8 cellular contexts compared by ENCODE assay signal in genomic region chr21:34545079-34545884, GRCh38. TPM values are rescaled to one million over a fixed set of nuclear protein-coding genes. Genes with fewer than 3 reads are reported as not detected.
DNase-seq lines count a peak whose midpoint lies in the region; ATAC-seq, FAIRE-seq and TF ChIP-seq lines count a peak whose summit lies in the region.

No MANE protein-coding gene starts in this region.

- intact Hi-C loops in OCI-LY7 (cut with micrococcal nuclease; ENCODE audit: unreplicated experiment), result no loop called here
- intact Hi-C loops in dorsolateral prefrontal cortex (cut with DNase I), result loop anchor here in 1 of 2 donors (1.0 kb wide), 1 partner anchor 8 kb away; no protein-coding TSS in a partner anchor

- ATAC-seq in GM18519 (IDR thresholded peaks at IDR 0.05; ENCODE audit: low FRiP score, unreplicated experiment) (peak; percentile 68), HG02970 (IDR thresholded peaks at IDR 0.05; ENCODE audit: low FRiP score, unreplicated experiment) (peak; percentile 59)

- H3K27ac ChIP-seq in OCI-LY7 (ENCODE audit: low read depth, low read length, poor library complexity, severe bottlenecking) (peak overlapping the region; percentile 37), dorsolateral prefrontal cortex (peak overlapping the region; percentile 32 to 95 (median 81))

- no peaks in the 10 kb centered on the region for H3K79me2 ChIP-seq in OCI-LY7 (ENCODE audit: insufficient read depth, low read depth, low read length)

- DNase-seq in A172 (ENCODE audit: low spot score) (peak; percentile 85), OCI-LY7 (ENCODE audit: low spot score) (peak; percentile 74), dorsolateral prefrontal cortex (peak in 6 of 10 donors; percentile 37 to 63 (median 51)), midbrain (lab: John Stamatoyannopoulos, UW) (peak; percentile 81), urothelium cell line (ENCODE audit: low spot score) (peak; percentile 52), NCI-H1092 treated with DMSO at 0.1 percent for 48 hours (lab: John Stamatoyannopoulos, UW) (no peak)

- peaks cover 22% of the 10 kb centered on the region for H3K4me1 ChIP-seq in OCI-LY7 (ENCODE audit: insufficient read depth, low read length, poor library complexity, severe bottlenecking)

- no peaks in the 10 kb centered on the region for H3K9me2 ChIP-seq in OCI-LY7 (ENCODE audit: insufficient read depth, low read length)

- peak overlapping the region; percentile 67 for H3K4me2 ChIP-seq in OCI-LY7 (ENCODE audit: low read length)

- FAIRE-seq in urothelium cell line (lab: Jason Lieb, UNC), result no peak

- CTCF ChIA-PET in OCI-LY7 (lab: Charles Lee; ENCODE audit: unreplicated experiment), result no interaction called here

- no peak for TF ChIP-seq CTCF in OCI-LY7 (conservative IDR thresholded peaks at IDR 0.05; ENCODE audit: low read length)
- TF ChIP-seq CTCF in dorsolateral prefrontal cortex (IDR thresholded peaks at IDR 0.05 in 54 of 56, conservative IDR thresholded peaks at IDR 0.05 in 2 of 56; ENCODE audit: low read depth in 1 of 56, partially characterized antibody in 56 of 56), result peak in 3 of 56 donors; percentile 7 to 15 (median 8)

- POLR2A ChIA-PET in OCI-LY7 (lab: Charles Lee), result interaction anchor here (0.6 to 0.7 kb wide), 2 partner anchors 52 to 1319 kb away, joined by 3 read pairs; no protein-coding TSS in a partner anchor

- peak overlapping the region; percentile 78 for H2AFZ ChIP-seq in OCI-LY7 (ENCODE audit: low read length)

- H3K27me3 ChIP-seq in dorsolateral prefrontal cortex, result no peaks in the 10 kb centered on the region

- no TSS peak for BruUV-seq in OCI-LY7 (replicated peaks; lab: Mats Ljungman, UMichigan)

- no peaks in the 10 kb centered on the region for H4K20me1 ChIP-seq in OCI-LY7 (ENCODE audit: insufficient read depth, low read length)

- H3K9me3 ChIP-seq in OCI-LY7 (ENCODE audit: low read length), result peaks cover 9% of the 10 kb centered on the region; the same call in 1 of the 2 replicates

- H3K4me3 ChIP-seq in OCI-LY7 (ENCODE audit: low read depth, low read length, poor library complexity, severe bottlenecking) (peak overlapping the region; percentile 36), dorsolateral prefrontal cortex (peak overlapping the region in 39 of 59 donors; percentile 0 to 57 (median 26))

- no peaks in the 10 kb centered on the region for H3K36me3 ChIP-seq in OCI-LY7 (ENCODE audit: insufficient read depth, low read length)

RNA-seq across cellular contexts. Expression of gene KCNE1, which starts 33.3 kb away (rescaled TPM):
- 0.21 TPM in 1 of 2 replicates, not detected in the other for total RNA-seq in A172 (2014; rRNA removed; shearing (Covaris generic))
- total RNA-seq in OCI-LY7 (2014; rRNA removed; shearing (Covaris generic)), result not detected in 2 replicates
- total RNA-seq in OCI-LY7 (2022) (0.15 and 0.24 TPM in 2 replicates), dorsolateral prefrontal cortex (1 to 10 TPM in 59 of 120 experiments, under 1 TPM in 61; 0.26 to 2.7 (median 0.99) TPM)
